In genomic region chr2:38113999-38114708, GRCh38 we compare ENCODE assay signal across 2 cellular contexts.
TF ChIP-seq lines count a peak whose summit lies in the region.

No MANE protein-coding gene starts in this region.

TF ChIP-seq in IMR-90, 13 proteins besides CTCF, POLR2A, EP300 and RAD21:
- TF ChIP-seq RCOR1 (IDR thresholded peaks at IDR 0.05; ENCODE audit: insufficient replicate concordance, low read length) (no peak), MAFK (IDR thresholded peaks at IDR 0.05; ENCODE audit: low read depth, low read length) (no peak), CHD1 (IDR thresholded peaks at IDR 0.05; ENCODE audit: low read depth, low read length) (no peak), SMC3 (IDR thresholded peaks at IDR 0.05; ENCODE audit: low read depth, low read length) (no peak), MXI1 (IDR thresholded peaks at IDR 0.05; ENCODE audit: borderline replicate concordance, low read depth, low read length) (no peak), RFX5 (IDR thresholded peaks at IDR 0.05; ENCODE audit: low read depth, low read length) (no peak), BHLHE40 (IDR thresholded peaks at IDR 0.05; ENCODE audit: low read depth, low read length) (no peak), NFE2L2 (IDR thresholded peaks at IDR 0.05; ENCODE audit: low read depth, low read length) (no peak), USF2 (IDR thresholded peaks at IDR 0.05; ENCODE audit: low read depth, low read length) (no peak), ELK1 (IDR thresholded peaks at IDR 0.05; ENCODE audit: borderline replicate concordance, low read depth, low read length) (no peak), FOS (IDR thresholded peaks at IDR 0.05; ENCODE audit: low read depth, low read length) (no peak), MAZ (IDR thresholded peaks at IDR 0.05; ENCODE audit: borderline replicate concordance, low read depth, low read length) (no peak), CEBPB (IDR thresholded peaks at IDR 0.05; ENCODE audit: low read depth, low read length) (no peak)

TF ChIP-seq in SK-N-SH, 30 proteins besides CTCF, POLR2A, EP300 and RAD21:
- TF ChIP-seq USF1 (IDR thresholded peaks at IDR 0.05; ENCODE audit: borderline replicate concordance, low read depth) (no peak), CHD2 (IDR thresholded peaks at IDR 0.05; ENCODE audit: low read length, partially characterized antibody) (no peak), REST (IDR thresholded peaks at IDR 0.05; ENCODE audit: low read depth, low read length) (no peak), NFIC (IDR thresholded peaks at IDR 0.05; ENCODE audit: borderline replicate concordance) (no peak), JUND (IDR thresholded peaks at IDR 0.05) (no peak), NRF1 (IDR thresholded peaks at IDR 0.05; ENCODE audit: low read depth, low read length) (no peak), RFX5 (IDR thresholded peaks at IDR 0.05; ENCODE audit: low read length) (no peak), FOXJ3 (CRISPR knock-in tag; IDR thresholded peaks at IDR 0.05) (no peak), SIN3A (IDR thresholded peaks at IDR 0.05; ENCODE audit: borderline replicate concordance, low read depth, low read length) (no peak), MXI1 (IDR thresholded peaks at IDR 0.05; ENCODE audit: low read depth, low read length) (no peak), SMC3 (IDR thresholded peaks at IDR 0.05; ENCODE audit: low read depth, low read length) (no peak), RXRA (IDR thresholded peaks at IDR 0.05; ENCODE audit: borderline replicate concordance, low read depth) (no peak), IRF3 (IDR thresholded peaks at IDR 0.05; ENCODE audit: low read depth, low read length) (no peak), GABPA (IDR thresholded peaks at IDR 0.05; ENCODE audit: low read depth) (no peak), YY1 (IDR thresholded peaks at IDR 0.05; ENCODE audit: low read depth) (no peak), USF2 (IDR thresholded peaks at IDR 0.05; ENCODE audit: borderline replicate concordance, low read depth, low read length) (no peak), MAX (IDR thresholded peaks at IDR 0.05; ENCODE audit: low read depth) (no peak), EZH2phosphoT487 (IDR thresholded peaks at IDR 0.05; ENCODE audit: borderline replicate concordance, low read depth) (no peak), ZBTB33 (IDR thresholded peaks at IDR 0.05; ENCODE audit: borderline replicate concordance, low read depth) (no peak), PBX3 (IDR thresholded peaks at IDR 0.05) (no peak)
